14 cellular contexts compared by ENCODE assay signal in genomic region chr13:110309159-110309476, GRCh38. TPM values are rescaled to one million over a fixed set of nuclear protein-coding genes. Genes with fewer than 3 reads are reported as not detected.
DNase-seq lines count a peak whose midpoint lies in the region; ATAC-seq, FAIRE-seq and TF ChIP-seq lines count a peak whose summit lies in the region.
"Had no signal": no experiment of that assay in that cellular context is flagged by ENCODE, and none has a peak within 500 bp of the region (broad histone marks: within the 10 kb centered on the region; RNA-seq: fewer than 3 reads in every experiment).

No MANE protein-coding gene starts in this region.

- POLR2A ChIA-PET in BJ (lab: Charles Lee) = no interaction called here

- intact Hi-C loops in breast epithelium (cut with DNase I; ENCODE audit: low total_unique reads) = no loop called here
- intact Hi-C loops in kidney (cut with DNase I) = loop anchor here (10.0 kb wide), 1 partner anchor 106 kb away; no protein-coding TSS in a partner anchor
- intact Hi-C loops in posterior vena cava (cut with DNase I) = loop anchor here in 1 of 2 donors (5.0 kb wide), 1 partner anchor 87 kb away; no protein-coding TSS in a partner anchor

- TF ChIP-seq CTCF in BJ (IDR thresholded peaks at IDR 0.05; ENCODE audit: insufficient read depth, low read depth, low read length) (no peak), breast epithelium (IDR thresholded peaks at IDR 0.05) (no peak), kidney (IDR thresholded peaks at IDR 0.05; ENCODE audit: borderline replicate concordance, extremely low read depth, insufficient read depth) (no peak), retinal pigment epithelial cell (conservative IDR thresholded peaks at IDR 0.05; ENCODE audit: low read depth, low read length) (no peak)

- H3K27me3 ChIP-seq in BJ (ENCODE audit: control insufficient read depth, insufficient read depth, low read length) (no peaks in the 10 kb centered on the region), breast epithelium (peaks cover 0 to 14% of the 10 kb centered on the region in 2 donors)

- TF ChIP-seq POLR2A in breast epithelium (IDR thresholded peaks at IDR 0.05) = no peak

- no peak for FAIRE-seq in kidney (lab: Jason Lieb, UNC)

- peaks cover 2% of the 10 kb centered on the region; the same call in 1 of the 2 replicates for H3K36me3 ChIP-seq in BJ (ENCODE audit: control insufficient read depth, insufficient read depth, low read length)
- no peaks in the 10 kb centered on the region for H3K36me3 ChIP-seq in breast epithelium
- peaks cover 0 to 3% of the 10 kb centered on the region in 2 donors for H3K36me3 ChIP-seq in kidney (ENCODE audit: control insufficient read depth in 1 of 2, insufficient read depth in 2 of 2, low read length in 2 of 2)
- H3K36me3 ChIP-seq: BLaER1 treated with 17β-estradiol and CSF1 and Interleukin-3, amounts not matched to agents 10 nM and 100 nM had no signal

- H3K4me1 ChIP-seq in breast epithelium = peaks cover 0 to 3% of the 10 kb centered on the region in 2 donors
- peaks cover 36 to 48% of the 10 kb centered on the region in 2 donors for H3K4me1 ChIP-seq in kidney (ENCODE audit: control insufficient read depth in 1 of 2, insufficient read depth in 1 of 2, low read depth in 1 of 2, low read length in 2 of 2)

- H3K9ac ChIP-seq in kidney (ENCODE audit: low read length in 2 of 2) = peak overlapping the region; percentile 74 to 99
- H3K9ac ChIP-seq: BLaER1 treated with 17β-estradiol and CSF1 and Interleukin-3, amounts not matched to agents 10 nM and 100 nM had no signal

- peak overlapping the region; percentile 76 for H3K4me3 ChIP-seq in BJ (ENCODE audit: low read depth, low read length)
- peak overlapping the region; percentile 64 to 96 (median 78) for H3K4me3 ChIP-seq in breast epithelium
- H3K4me3 ChIP-seq in kidney (ENCODE audit: low read length in 2 of 2) = peak overlapping the region; percentile 93 to 96
- peak overlapping the region; percentile 87 for H3K4me3 ChIP-seq in retinal pigment epithelial cell (ENCODE audit: low read length)

- CTCF ChIA-PET in BJ (lab: Yijun Ruan, JAX) = interaction anchor here (0.7 to 3.5 kb wide), 7 partner anchors 10 to 90 kb away, joined by 3 to 13 read pairs (median 4); no protein-coding TSS in a partner anchor

- DNase-seq in BJ (ENCODE audit: low read depth) (no peak), breast epithelium (ENCODE audit: low spot score in 2 of 2) (no peak), kidney (no peak), retinal pigment epithelial cell (ENCODE audit: low read depth) (no peak), posterior vena cava (ENCODE audit: low spot score) (no peak), COLO668 (lab: John Stamatoyannopoulos, UW; ENCODE audit: unreplicated experiment) (no peak)
- DNase-seq: activated CD4-positive, alpha-beta T cell treated with anti-CD3 and anti-CD28 coated beads for 1 hour; activated naive CD4-positive, alpha-beta T cell; stimulated activated CD8-positive, alpha-beta memory T cell treated with anti-CD3 and anti-CD28 coated beads, Interleukin-4, amount 100 ng/mL, for 48 hours had no signal

- H3K9me3 ChIP-seq in breast epithelium (no peaks in the 10 kb centered on the region), kidney (ENCODE audit: control insufficient read depth in 1 of 2, low read length in 2 of 2) (no peaks in the 10 kb centered on the region)

- H3K27ac ChIP-seq in breast epithelium = peak overlapping the region; percentile 87 to 96
- peak overlapping the region; percentile 89 to 94 for H3K27ac ChIP-seq in kidney (ENCODE audit: low read depth in 2 of 2, low read length in 2 of 2)
- H3K27ac ChIP-seq: BLaER1 treated with 17β-estradiol and CSF1 and Interleukin-3, amounts not matched to agents 10 nM and 100 nM; epithelial cell of prostate had no signal

- ATAC-seq in GM21381 (IDR thresholded peaks at IDR 0.05; ENCODE audit: unreplicated experiment) (no peak), HG02870 (IDR thresholded peaks at IDR 0.05; ENCODE audit: unreplicated experiment) (no peak)
- ATAC-seq: natural killer cell treated with Interleukin-12 subunit alpha and Interleukin-12 subunit beta and Interleukin-15 and Interleukin-18, amount 100 ng/mL, for 72 hours had no signal

RNA-seq across cellular contexts. Expression of gene COL4A2, which starts 2.0 kb away (rescaled TPM):
- polyA plus RNA-seq in BJ (2011; rRNA removed) = 410 and 886 TPM in 2 replicates
- polyA minus RNA-seq in BJ (2011; rRNA and poly(A)+ RNA removed) = 205 and 240 TPM in 2 replicates
- 100 to 1,000 TPM; 107 to 841 (median 307) TPM for total RNA-seq in breast epithelium
- 265 TPM for total RNA-seq in kidney
- 126 TPM for polyA plus RNA-seq in kidney (ENCODE audit: insufficient read depth, low read depth, low replicate concordance)
- 100 to 1,000 TPM; 816 to 963 TPM for total RNA-seq in posterior vena cava
- total RNA-seq: natural killer cell treated with Interleukin-12 subunit alpha and Interleukin-12 subunit beta and Interleukin-15 and Interleukin-18, amount 100 ng/mL, for 72 hours had no signal

RNA-seq across cellular contexts. Expression of gene COL4A1, which starts 2.2 kb away (rescaled TPM):
- 345 and 375 TPM in 2 replicates for polyA plus RNA-seq in BJ (2011; rRNA removed)
- polyA minus RNA-seq in BJ (2011; rRNA and poly(A)+ RNA removed) = 346 and 360 TPM in 2 replicates
- total RNA-seq in breast epithelium = 1,000 to 10,000 TPM in 1 of 3 donors, 100 to 1,000 TPM in 2; 118 to 1,008 (median 370) TPM
- total RNA-seq in kidney = 218 TPM
- polyA plus RNA-seq in kidney (ENCODE audit: insufficient read depth, low read depth, low replicate concordance) = 53.0 TPM
- 1,000 to 10,000 TPM in 1 of 2 donors, 100 to 1,000 TPM in 1; 830 to 1,061 TPM for total RNA-seq in posterior vena cava
- total RNA-seq: natural killer cell treated with Interleukin-12 subunit alpha and Interleukin-12 subunit beta and Interleukin-15 and Interleukin-18, amount 100 ng/mL, for 72 hours had no signal
